ENCODE assay signal across 21 cellular contexts in the genomic region with DNA sequence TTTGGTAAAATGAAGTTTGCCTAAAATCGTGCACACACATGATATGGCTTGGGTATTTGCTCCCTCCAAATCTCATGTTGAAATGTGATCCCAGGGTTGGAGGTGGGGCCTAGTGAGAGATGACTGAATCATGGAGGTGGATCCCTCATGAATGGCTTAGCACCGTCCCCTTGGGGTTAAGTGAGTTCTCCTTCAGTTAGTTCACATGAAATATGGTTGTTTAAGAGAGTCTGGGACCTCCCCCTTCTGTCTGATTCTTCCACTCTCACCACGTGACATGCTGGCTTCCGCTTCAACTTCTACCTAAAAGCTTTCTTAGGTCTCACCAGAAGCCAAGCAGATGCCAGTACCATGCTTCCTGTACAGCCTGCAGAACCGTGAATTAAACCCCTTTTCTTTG. TPM values are rescaled to one million over a fixed set of nuclear protein-coding genes. Genes with fewer than 3 reads are reported as not detected.
DNase-seq lines count a peak whose midpoint lies in the region; ATAC-seq and TF ChIP-seq lines count a peak whose summit lies in the region.
"Had no signal": no experiment of that assay in that cellular context is flagged by ENCODE, and none has a peak within 500 bp of the region (broad histone marks: within the 10 kb centered on the region; RNA-seq: fewer than 3 reads in every experiment).

No MANE protein-coding gene starts in this region.

- H3K4me2 ChIP-seq in DND-41 (ENCODE audit: insufficient read depth, low read length), result no peak overlapping the region
- H3K4me2 ChIP-seq in IMR-90 (ENCODE audit: low read depth, low read length), result no peak overlapping the region

- no peak for TF ChIP-seq RAD21 in IMR-90 (IDR thresholded peaks at IDR 0.05; ENCODE audit: low read length)

- 0 out of 2 replicates have a peak overlapping the region, but pooled peaks have one; percentile 10 for H3K27ac ChIP-seq in DND-41 (ENCODE audit: low read length)
- no peak overlapping the region for H3K27ac ChIP-seq in IMR-90 (ENCODE audit: insufficient read depth, low read length)
- H3K27ac ChIP-seq in SJCRH30, result no peak overlapping the region
- H3K27ac ChIP-seq: coronary artery, esophagus muscularis mucosa, ovary, WERI-Rb-1 had no signal

- WGBS in IMR-90 (ENCODE audit: extremely low coverage in 2 of 2, insufficient read length in 1 of 2), 2 experiments, result 100% methylated on average over 1 of the region's 5 CpGs; no CpG with 5 or more reads in 1 of the 2 experiments

- intact Hi-C loops in IMR-90 (cut with micrococcal nuclease), result no loop called here

- no peak overlapping the region for H3K4me3 ChIP-seq in DND-41 (ENCODE audit: low read depth in 1 of 2, low read length in 2 of 2)
- H3K4me3 ChIP-seq in IMR-90 (ENCODE audit: insufficient read depth, low read depth, low read length), result no peak overlapping the region
- H3K4me3 ChIP-seq in SJCRH30, result no peak overlapping the region
- H3K4me3 ChIP-seq: coronary artery, esophagus muscularis mucosa, ovary had no signal

- no peak for TF ChIP-seq CTCF in DND-41 (IDR thresholded peaks at IDR 0.05; ENCODE audit: borderline replicate concordance, extremely low read depth, low read length, poor library complexity, severe bottlenecking)
- TF ChIP-seq CTCF in IMR-90 (conservative IDR thresholded peaks at IDR 0.05; ENCODE audit: low read depth, low read length), result no peak
- no peak for TF ChIP-seq CTCF in glutamatergic neuron (IDR thresholded peaks at IDR 0.05; ENCODE audit: partially characterized antibody, unreplicated experiment)

- no peak for DNase-seq in DND-41
- DNase-seq in IMR-90, result peak; percentile 35
- DNase-seq in SJCRH30, result peak; percentile 9 to 33
- DNase-seq in glutamatergic neuron, result no peak
- DNase-seq in activated T-cell treated with anti-CD3 and anti-CD28 coated beads, Interleukin-2, amount 50 U/mL, for 1 hour, result no peak
- DNase-seq in amniotic stem cell (lab: John Stamatoyannopoulos, UW), result no peak
- DNase-seq: anterior cingulate cortex; C1 segment of cervical spinal cord; hippocampal formation; kidney glomerular epithelial cell; NCI-H345; ovary; stimulated activated naive CD4-positive, alpha-beta T cell; SW 1271; WERI-Rb-1 had no signal

- H3K79me2 ChIP-seq in DND-41 (ENCODE audit: insufficient read depth, low read length), result peaks cover 11% of the 10 kb centered on the region

- no peaks in the 10 kb centered on the region for H3K27me3 ChIP-seq in DND-41 (ENCODE audit: insufficient read depth, low read length, poor library complexity)
- H3K27me3 ChIP-seq in IMR-90 (ENCODE audit: control insufficient read depth, insufficient read depth, low read length), result no peaks in the 10 kb centered on the region
- H3K27me3 ChIP-seq in SJCRH30, result no peaks in the 10 kb centered on the region; the same call in 1 of the 2 replicates
- H3K27me3 ChIP-seq: esophagus muscularis mucosa, ovary had no signal

- CTCF ChIA-PET in IMR-90 (lab: Yijun Ruan, JAX), result no interaction called here

- peak overlapping the region; percentile 41 for H3K27ac Mint-ChIP-seq in glutamatergic neuron (ENCODE audit: unreplicated experiment)
- H3K27ac Mint-ChIP-seq: activated T-helper 2 cell treated with anti-CD3 and anti-CD28 coated beads, Interferon-gamma antibody, Interleukin-2, Interleukin-4, amounts not matched to agents 10 μg/mL and 5 μg/mL and 100 μg/mL, durations not matched to agents 14 hours and 24 hours and 36 hours had no signal

- dilution Hi-C loops in IMR-90 (cut with HindIII; ENCODE audit: low sequenced_read_pairs, unreplicated experiment), result no loop called here

- TF ChIP-seq POLR2A in IMR-90 (IDR thresholded peaks at IDR 0.05; ENCODE audit: low read depth, low read length), result no peak

- H2BK20ac ChIP-seq in IMR-90 (ENCODE audit: low read depth, low read length), result no peak overlapping the region

- POLR2A ChIA-PET in IMR-90 (lab: Charles Lee; ENCODE audit: unreplicated experiment), result no interaction called here

- peak overlapping the region; percentile 36 for H3K4me3 Mint-ChIP-seq in glutamatergic neuron (ENCODE audit: unreplicated experiment)

- H3K18ac ChIP-seq in IMR-90 (ENCODE audit: low read depth, low read length), result no peak overlapping the region

- H2AFZ ChIP-seq in DND-41 (ENCODE audit: low read depth, low read length) (no peak overlapping the region), IMR-90 (replicated peaks; ENCODE audit: low read length, poor library complexity) (peak overlapping the region; percentile 16)

- no peak overlapping the region for H2BK15ac ChIP-seq in IMR-90 (ENCODE audit: low read depth, low read length)

- no peak overlapping the region for H2BK5ac ChIP-seq in IMR-90 (ENCODE audit: low read depth, low read length, poor library complexity, severe bottlenecking)

- peaks cover 2% of the 10 kb centered on the region for H3K27me3 Mint-ChIP-seq in glutamatergic neuron (ENCODE audit: unreplicated experiment)

- H3K14ac ChIP-seq in IMR-90 (replicated peaks; ENCODE audit: low read depth, low read length), result no peak overlapping the region

- H4K20me1 ChIP-seq in DND-41 (ENCODE audit: insufficient read depth, low read length), result no peaks in the 10 kb centered on the region
- H4K20me1 ChIP-seq in IMR-90 (ENCODE audit: insufficient read depth, low read length), result no peaks in the 10 kb centered on the region

- ATAC-seq in DND-41 (ENCODE audit: insufficient read depth, low read depth) (peak; percentile 53; the same call in 1 of the 3 replicates), IMR-90 (ENCODE audit: low read depth) (no peak), HG03439 (IDR thresholded peaks at IDR 0.05; ENCODE audit: unreplicated experiment) (no peak), HG03342 (IDR thresholded peaks at IDR 0.05; ENCODE audit: unreplicated experiment) (no peak)
- ATAC-seq: Panc1 had no signal

- H3K36me3 Mint-ChIP-seq in glutamatergic neuron (ENCODE audit: unreplicated experiment), result no peaks in the 10 kb centered on the region

- H4K91ac ChIP-seq in IMR-90 (ENCODE audit: insufficient read depth, low read depth, low read length), result no peak overlapping the region; the same call in 1 of the 2 replicates

- no peak overlapping the region for H2BK120ac ChIP-seq in IMR-90 (ENCODE audit: low read depth, low read length)

- H3K56ac ChIP-seq in IMR-90 (ENCODE audit: extremely low read depth, insufficient read depth, low read length), result no peak overlapping the region

- H3K4ac ChIP-seq in IMR-90 (ENCODE audit: low read depth, low read length), result no peak overlapping the region

- H2AK9ac ChIP-seq in IMR-90 (replicated peaks; ENCODE audit: low read depth, low read length, poor library complexity), result no peak overlapping the region

- peaks cover 2% of the 10 kb centered on the region for H3K9me3 Mint-ChIP-seq in glutamatergic neuron (ENCODE audit: unreplicated experiment)

- H3K4me1 Mint-ChIP-seq in glutamatergic neuron (ENCODE audit: low read depth, unreplicated experiment), result peaks cover 57% of the 10 kb centered on the region

- H3K36me3 ChIP-seq in DND-41 (ENCODE audit: insufficient read depth, low read length) (no peaks in the 10 kb centered on the region), IMR-90 (ENCODE audit: control insufficient read depth, insufficient read depth, low read length) (peaks cover 1% of the 10 kb centered on the region; the same call in 1 of the 2 replicates), SJCRH30 (no peaks in the 10 kb centered on the region)
- H3K36me3 ChIP-seq: esophagus muscularis mucosa, ovary, WERI-Rb-1 had no signal

- H3K23ac ChIP-seq in IMR-90 (ENCODE audit: low read depth, low read length), result no peak overlapping the region

- H3K9me3 ChIP-seq in DND-41 (ENCODE audit: insufficient read depth, low read length, severe bottlenecking) (no peaks in the 10 kb centered on the region), IMR-90 (ENCODE audit: control insufficient read depth, insufficient read depth, low read length) (no peaks in the 10 kb centered on the region), SJCRH30 (replicated peaks) (no peaks in the 10 kb centered on the region)
- H3K9me3 ChIP-seq: esophagus muscularis mucosa, ovary had no signal

- H3K4me1 ChIP-seq in DND-41 (ENCODE audit: insufficient read depth, low read length), result peaks cover 36% of the 10 kb centered on the region
- H3K4me1 ChIP-seq in IMR-90 (ENCODE audit: control insufficient read depth, insufficient read depth, low read length), result peaks cover 4% of the 10 kb centered on the region
- peaks cover 5% of the 10 kb centered on the region; the same call in 1 of the 2 replicates for H3K4me1 ChIP-seq in SJCRH30

- H3K79me1 ChIP-seq in IMR-90 (ENCODE audit: low read depth in 1 of 2, low read length in 2 of 2), result peaks cover 0 to 30% of the 10 kb centered on the region in 2 experiments; a peak in 1 of 4 replicates

- no TSS peak for BruUV-seq in IMR-90 (replicated peaks; lab: Mats Ljungman, UMichigan)

- H3K9me1 ChIP-seq in IMR-90 (ENCODE audit: insufficient read depth, low read length), result peaks cover 3% of the 10 kb centered on the region; the same call in 1 of the 2 replicates

- H4K8ac ChIP-seq in IMR-90 (ENCODE audit: low read depth in 2 of 2, low read length in 2 of 2), result no peak overlapping the region

- H2AK5ac ChIP-seq in IMR-90 (ENCODE audit: low read depth, low read length), result peak overlapping the region; percentile 2; the same call in 1 of the 2 replicates

- no peak overlapping the region for H4K5ac ChIP-seq in IMR-90 (ENCODE audit: low read depth, low read length)

- in situ Hi-C loops in IMR-90 (cut with MboI; ENCODE audit: low sequenced_read_pairs), result no loop called here

- H3K9ac ChIP-seq in DND-41 (ENCODE audit: low read depth, low read length) (no peak overlapping the region), IMR-90 (ENCODE audit: low read depth, low read length) (no peak overlapping the region)

TF ChIP-seq in IMR-90, 13 proteins besides CTCF, POLR2A, EP300 and RAD21 (continues in another document):
- TF ChIP-seq NFE2L2 (IDR thresholded peaks at IDR 0.05; ENCODE audit: low read depth, low read length), result no peak
- no peak for TF ChIP-seq SMC3 (IDR thresholded peaks at IDR 0.05; ENCODE audit: low read depth, low read length)
- TF ChIP-seq, protein P1, sequence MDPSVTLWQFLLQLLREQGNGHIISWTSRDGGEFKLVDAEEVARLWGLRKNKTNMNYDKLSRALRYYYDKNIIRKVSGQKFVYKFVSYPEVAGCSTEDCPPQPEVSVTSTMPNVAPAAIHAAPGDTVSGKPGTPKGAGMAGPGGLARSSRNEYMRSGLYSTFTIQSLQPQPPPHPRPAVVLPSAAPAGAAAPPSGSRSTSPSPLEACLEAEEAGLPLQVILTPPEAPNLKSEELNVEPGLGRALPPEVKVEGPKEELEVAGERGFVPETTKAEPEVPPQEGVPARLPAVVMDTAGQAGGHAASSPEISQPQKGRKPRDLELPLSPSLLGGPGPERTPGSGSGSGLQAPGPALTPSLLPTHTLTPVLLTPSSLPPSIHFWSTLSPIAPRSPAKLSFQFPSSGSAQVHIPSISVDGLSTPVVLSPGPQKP (IDR thresholded peaks at IDR 0.05; ENCODE audit: borderline replicate concordance, low read depth, low read length), result no peak
- no peak for TF ChIP-seq RCOR1 (IDR thresholded peaks at IDR 0.05; ENCODE audit: insufficient replicate concordance, low read length)

RNA-seq across cellular contexts. Expression of gene SIPA1L2, which starts 58.4 kb away (rescaled TPM):
- total RNA-seq in IMR-90 (2012; rRNA removed), result 11.9 and 13.4 TPM in 2 replicates
- polyA plus RNA-seq in IMR-90 (2012; rRNA removed), result 6.2 and 7.1 TPM in 2 replicates
- 3.5 and 6.2 TPM in 2 replicates for polyA plus RNA-seq in IMR-90 (2012; cell fraction: cytosol; rRNA removed)
- 12.0 and 22.7 TPM in 2 replicates for polyA plus RNA-seq in IMR-90 (2012; cell fraction: nucleus; rRNA removed; ENCODE audit: low replicate concordance)
- total RNA-seq in SJCRH30 (2014; rRNA removed; shearing (Covaris generic)), result 2.0 and 2.3 TPM in 2 replicates
- total RNA-seq in glutamatergic neuron (ENCODE audit: unreplicated experiment), result 177 TPM

Comparison
In these comparisons a context has a peak if more than half of its experiments do, and no peak if none do; other contexts are left out.
1. DNase-seq: peak in IMR-90 (single experiment) and SJCRH30 (2 of 2); none in DND-41 (single experiment), glutamatergic neuron (single experiment), activated T-cell treated with anti-CD3 and anti-CD28 coated beads, Interleukin-2, amount 50 U/mL, for 1 hour (single experiment) and amniotic stem cell (single experiment).
2. RNA of gene SIPA1L2, which starts 58.4 kb away (total RNA-seq): 177 TPM in glutamatergic neuron (single experiment); 11.9 to 13.4 TPM in IMR-90 and 2.0 to 2.3 TPM in SJCRH30; every median in the first group is over 10 times any median in the second.